Comparison of ENCODE assay signal across 1 cellular context in the genomic region with DNA sequence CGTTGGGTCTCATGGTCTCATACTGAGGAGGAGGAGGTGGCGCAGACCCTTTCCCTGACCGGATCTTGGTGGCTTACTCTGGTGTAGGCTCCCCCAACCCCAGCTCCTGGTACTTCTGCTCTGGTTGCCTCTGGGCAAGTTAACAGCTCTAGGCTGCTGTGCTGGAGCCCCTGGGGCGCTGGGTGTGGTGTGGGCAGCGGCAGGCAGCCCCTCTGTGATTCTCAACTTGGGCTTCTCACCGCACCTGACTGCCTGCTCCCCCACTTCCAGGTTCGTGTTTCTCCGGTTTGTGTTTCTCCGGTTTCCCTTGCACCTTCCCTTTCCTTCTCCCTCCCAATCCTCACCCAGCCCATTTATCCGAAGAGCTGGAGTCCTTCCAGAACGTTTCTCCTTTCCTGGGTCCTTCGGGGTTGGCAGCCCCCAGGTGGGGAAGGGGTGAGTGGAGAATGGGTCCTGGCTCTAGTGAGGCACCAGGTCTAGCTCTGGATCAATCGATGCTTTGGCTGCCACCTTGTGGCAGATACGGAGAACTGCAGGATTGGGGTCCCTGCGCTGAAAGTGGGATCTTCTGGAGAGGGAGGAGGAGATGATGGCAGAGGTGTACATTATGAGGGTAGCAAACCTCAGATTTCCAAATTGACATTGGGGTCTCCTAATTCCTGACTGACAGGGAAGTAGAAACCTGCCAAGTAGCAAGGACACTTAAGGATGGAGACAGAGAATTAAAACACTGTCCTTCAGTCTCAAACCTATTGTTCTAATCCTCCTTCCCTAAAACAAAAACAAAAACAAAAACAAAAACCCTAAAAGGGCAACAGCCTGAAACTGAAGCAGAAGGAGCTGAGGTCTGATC.
TF ChIP-seq lines count a peak whose summit lies in the region.

No MANE protein-coding gene starts in this region.

TF ChIP-seq in HEK293, 187 proteins besides CTCF, POLR2A, EP300 and RAD21 (continued from another document and continues in another):
- TF ChIP-seq ZNF362 (tag by site-specific recombination; IDR thresholded peaks at IDR 0.05) (no peak), ZNF239 (tag by site-specific recombination; IDR thresholded peaks at IDR 0.05) (no peak), ZBTB17 (tag by site-specific recombination; IDR thresholded peaks at IDR 0.05) (peak; percentile 71), KLF10 (tag by site-specific recombination; IDR thresholded peaks at IDR 0.05) (no peak), ZNF341 (tag by site-specific recombination; IDR thresholded peaks at IDR 0.05; ENCODE audit: low read depth) (no peak), ZNF639 (tag by site-specific recombination; IDR thresholded peaks at IDR 0.05) (no peak), ZNF302 (tag by site-specific recombination; IDR thresholded peaks at IDR 0.05; ENCODE audit: low read depth) (no peak), ZNF623 (tag by site-specific recombination; IDR thresholded peaks at IDR 0.05) (no peak), HOXD13 (CRISPR knock-in tag; IDR thresholded peaks at IDR 0.05; ENCODE audit: borderline replicate concordance) (no peak), ZNF555 (tag by site-specific recombination; conservative IDR thresholded peaks at IDR 0.05) (no peak), PRDM6 (tag by site-specific recombination; IDR thresholded peaks at IDR 0.05) (no peak), ZBTB8A (tag by site-specific recombination; IDR thresholded peaks at IDR 0.05) (no peak), ZNF76 (tag by site-specific recombination; IDR thresholded peaks at IDR 0.05; ENCODE audit: borderline replicate concordance, low read depth) (no peak), FEZF1 (tag by site-specific recombination; IDR thresholded peaks at IDR 0.05) (no peak), ZNF600 (tag by site-specific recombination; IDR thresholded peaks at IDR 0.05) (no peak), ZFP69B (tag by site-specific recombination; IDR thresholded peaks at IDR 0.05) (no peak), WT1 (tag by site-specific recombination; IDR thresholded peaks at IDR 0.05) (no peak), ZNF37A (tag by site-specific recombination; IDR thresholded peaks at IDR 0.05) (no peak), ZNF660 (tag by site-specific recombination; IDR thresholded peaks at IDR 0.05) (0 out of 2 replicates have a peak, but pooled peaks have one; percentile 51), OSR2 (tag by site-specific recombination; IDR thresholded peaks at IDR 0.05) (no peak), ZNF394 (tag by site-specific recombination; IDR thresholded peaks at IDR 0.05; ENCODE audit: borderline replicate concordance) (no peak), ZNF777 (tag by site-specific recombination; IDR thresholded peaks at IDR 0.05; ENCODE audit: borderline replicate concordance) (no peak), ZNF138 (tag by site-specific recombination; IDR thresholded peaks at IDR 0.05; ENCODE audit: borderline replicate concordance) (no peak), MEIS1 (CRISPR knock-in tag; IDR thresholded peaks at IDR 0.05; ENCODE audit: borderline replicate concordance) (no peak), ZNF2 (tag by site-specific recombination; IDR thresholded peaks at IDR 0.05) (0 out of 2 replicates have a peak, but pooled peaks have one; percentile 77), ZNF518A (tag by site-specific recombination; conservative IDR thresholded peaks at IDR 0.05; ENCODE audit: low read depth) (0 out of 2 replicates have a peak, but pooled peaks have one; percentile 12), ZNF114 (tag by site-specific recombination; IDR thresholded peaks at IDR 0.05) (no peak), ZNF654 (tag by site-specific recombination; IDR thresholded peaks at IDR 0.05; ENCODE audit: low read depth) (peak; percentile 89)
- TF ChIP-seq, protein P1, sequence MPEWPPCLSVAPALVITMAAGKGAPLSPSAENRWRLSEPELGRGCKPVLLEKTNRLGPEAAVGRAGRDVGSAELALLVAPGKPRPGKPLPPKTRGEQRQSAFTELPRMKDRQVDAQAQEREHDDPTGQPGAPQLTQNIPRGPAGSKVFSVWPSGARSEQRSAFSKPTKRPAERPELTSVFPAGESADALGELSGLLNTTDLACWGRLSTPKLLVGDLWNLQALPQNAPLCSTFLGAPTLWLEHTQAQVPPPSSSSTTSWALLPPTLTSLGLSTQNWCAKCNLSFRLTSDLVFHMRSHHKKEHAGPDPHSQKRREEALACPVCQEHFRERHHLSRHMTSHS (tag by site-specific recombination; IDR thresholded peaks at IDR 0.05) = no peak
- TF ChIP-seq, protein P2, sequence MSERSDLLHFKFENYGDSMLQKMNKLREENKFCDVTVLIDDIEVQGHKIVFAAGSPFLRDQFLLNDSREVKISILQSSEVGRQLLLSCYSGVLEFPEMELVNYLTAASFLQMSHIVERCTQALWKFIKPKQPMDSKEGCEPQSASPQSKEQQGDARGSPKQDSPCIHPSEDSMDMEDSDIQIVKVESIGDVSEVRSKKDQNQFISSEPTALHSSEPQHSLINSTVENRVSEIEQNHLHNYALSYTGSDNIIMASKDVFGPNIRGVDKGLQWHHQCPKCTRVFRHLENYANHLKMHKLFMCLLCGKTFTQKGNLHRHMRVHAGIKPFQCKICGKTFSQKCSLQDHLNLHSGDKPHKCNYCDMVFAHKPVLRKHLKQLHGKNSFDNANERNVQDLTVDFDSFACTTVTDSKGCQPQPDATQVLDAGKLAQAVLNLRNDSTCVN (tag by site-specific recombination; optimal IDR thresholded peaks at IDR 0.05) = no peak
- TF ChIP-seq, protein P3, sequence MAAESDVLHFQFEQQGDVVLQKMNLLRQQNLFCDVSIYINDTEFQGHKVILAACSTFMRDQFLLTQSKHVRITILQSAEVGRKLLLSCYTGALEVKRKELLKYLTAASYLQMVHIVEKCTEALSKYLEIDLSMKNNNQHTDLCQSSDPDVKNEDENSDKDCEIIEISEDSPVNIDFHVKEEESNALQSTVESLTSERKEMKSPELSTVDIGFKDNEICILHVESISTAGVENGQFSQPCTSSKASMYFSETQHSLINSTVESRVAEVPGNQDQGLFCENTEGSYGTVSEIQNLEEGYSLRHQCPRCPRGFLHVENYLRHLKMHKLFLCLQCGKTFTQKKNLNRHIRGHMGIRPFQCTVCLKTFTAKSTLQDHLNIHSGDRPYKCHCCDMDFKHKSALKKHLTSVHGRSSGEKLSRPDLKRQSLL (tag by site-specific recombination; IDR thresholded peaks at IDR 0.05) = no peak
- TF ChIP-seq, protein P4, sequence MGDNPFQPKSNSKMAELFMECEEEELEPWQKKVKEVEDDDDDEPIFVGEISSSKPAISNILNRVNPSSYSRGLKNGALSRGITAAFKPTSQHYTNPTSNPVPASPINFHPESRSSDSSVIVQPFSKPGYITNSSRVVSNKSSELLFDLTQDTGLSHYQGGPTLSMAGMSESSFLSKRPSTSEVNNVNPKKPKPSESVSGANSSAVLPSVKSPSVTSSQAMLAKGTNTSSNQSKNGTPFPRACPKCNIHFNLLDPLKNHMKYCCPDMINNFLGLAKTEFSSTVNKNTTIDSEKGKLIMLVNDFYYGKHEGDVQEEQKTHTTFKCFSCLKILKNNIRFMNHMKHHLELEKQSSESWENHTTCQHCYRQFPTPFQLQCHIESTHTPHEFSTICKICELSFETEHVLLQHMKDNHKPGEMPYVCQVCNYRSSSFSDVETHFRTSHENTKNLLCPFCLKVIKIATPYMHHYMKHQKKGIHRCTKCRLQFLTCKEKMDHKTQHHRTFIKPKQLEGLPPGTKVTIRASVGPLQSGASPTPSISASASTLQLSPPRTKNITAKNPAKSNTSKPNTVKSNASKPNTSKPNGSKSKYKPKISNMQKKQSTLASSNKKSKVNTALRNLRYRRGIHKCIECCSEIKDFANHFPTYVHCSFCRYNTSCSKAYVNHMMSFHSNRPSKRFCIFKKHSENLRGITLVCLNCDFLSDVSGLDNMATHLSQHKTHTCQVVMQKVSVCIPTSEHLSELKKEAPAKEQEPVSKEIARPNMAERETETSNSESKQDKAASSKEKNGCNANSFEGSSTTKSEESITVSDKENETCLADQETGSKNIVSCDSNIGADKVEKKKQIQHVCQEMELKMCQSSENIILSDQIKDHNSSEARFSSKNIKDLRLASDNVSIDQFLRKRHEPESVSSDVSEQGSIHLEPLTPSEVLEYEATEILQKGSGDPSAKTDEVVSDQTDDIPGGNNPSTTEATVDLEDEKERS (tag by site-specific recombination; IDR thresholded peaks at IDR 0.05) = no peak
- TF ChIP-seq, protein P5, sequence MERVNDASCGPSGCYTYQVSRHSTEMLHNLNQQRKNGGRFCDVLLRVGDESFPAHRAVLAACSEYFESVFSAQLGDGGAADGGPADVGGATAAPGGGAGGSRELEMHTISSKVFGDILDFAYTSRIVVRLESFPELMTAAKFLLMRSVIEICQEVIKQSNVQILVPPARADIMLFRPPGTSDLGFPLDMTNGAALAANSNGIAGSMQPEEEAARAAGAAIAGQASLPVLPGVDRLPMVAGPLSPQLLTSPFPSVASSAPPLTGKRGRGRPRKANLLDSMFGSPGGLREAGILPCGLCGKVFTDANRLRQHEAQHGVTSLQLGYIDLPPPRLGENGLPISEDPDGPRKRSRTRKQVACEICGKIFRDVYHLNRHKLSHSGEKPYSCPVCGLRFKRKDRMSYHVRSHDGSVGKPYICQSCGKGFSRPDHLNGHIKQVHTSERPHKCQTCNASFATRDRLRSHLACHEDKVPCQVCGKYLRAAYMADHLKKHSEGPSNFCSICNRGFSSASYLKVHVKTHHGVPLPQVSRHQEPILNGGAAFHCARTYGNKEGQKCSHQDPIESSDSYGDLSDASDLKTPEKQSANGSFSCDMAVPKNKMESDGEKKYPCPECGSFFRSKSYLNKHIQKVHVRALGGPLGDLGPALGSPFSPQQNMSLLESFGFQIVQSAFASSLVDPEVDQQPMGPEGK (tag by site-specific recombination; IDR thresholded peaks at IDR 0.05) = peak; percentile 53; the same call in 1 of the 2 replicates
